ENCODE assay signal across 14 cellular contexts in genomic region chr5:141565826-141566575, GRCh38. TPM values are rescaled to one million over a fixed set of nuclear protein-coding genes. Genes with fewer than 3 reads are reported as not detected.
DNase-seq lines count a peak whose midpoint lies in the region; ATAC-seq, FAIRE-seq and TF ChIP-seq lines count a peak whose summit lies in the region.
"Had no signal": no experiment of that assay in that cellular context is flagged by ENCODE, and none has a peak within 500 bp of the region (broad histone marks: within the 10 kb centered on the region; RNA-seq: fewer than 3 reads in every experiment).

No MANE protein-coding gene starts in this region.

- no peaks in the 10 kb centered on the region for H3K9me3 Mint-ChIP-seq in activated CD8-positive, alpha-beta memory T cell treated with anti-CD3 and anti-CD28 coated beads, Interleukin-2, amount 10 ng/mL, durations not matched to agents 7 days and 5 days (ENCODE audit: low read depth)
- H3K9me3 Mint-ChIP-seq in central memory CD8-positive, alpha-beta T cell, result no peaks in the 10 kb centered on the region
- H3K9me3 Mint-ChIP-seq in progenitor cell of endocrine pancreas (ENCODE audit: low read depth), result peaks cover 4% of the 10 kb centered on the region

- ATAC-seq in activated CD8-positive, alpha-beta memory T cell treated with anti-CD3 and anti-CD28 coated beads, Interleukin-2, amount 10 ng/mL, durations not matched to agents 7 days and 5 days, result no peak
- no peak for ATAC-seq in central memory CD8-positive, alpha-beta T cell (replicated peaks; ENCODE audit: extremely low read depth, poor library complexity, severe bottlenecking)

- H3K27me3 Mint-ChIP-seq in activated CD8-positive, alpha-beta memory T cell treated with anti-CD3 and anti-CD28 coated beads, Interleukin-2, amount 10 ng/mL, durations not matched to agents 7 days and 5 days, result no peaks in the 10 kb centered on the region
- H3K27me3 Mint-ChIP-seq in central memory CD8-positive, alpha-beta T cell, result no peaks in the 10 kb centered on the region
- no peaks in the 10 kb centered on the region for H3K27me3 Mint-ChIP-seq in progenitor cell of endocrine pancreas

- DNase-seq in activated CD8-positive, alpha-beta memory T cell treated with anti-CD3 and anti-CD28 coated beads, Interleukin-2, amount 10 ng/mL, durations not matched to agents 7 days and 5 days, result no peak
- no peak for DNase-seq in activated CD8-positive, alpha-beta memory T cell treated with anti-CD3 and anti-CD28 coated beads for 24 hours
- DNase-seq in RCC 7860 (ENCODE audit: low spot score) (peak; percentile 81), progenitor cell of endocrine pancreas (ENCODE audit: low spot score, unreplicated experiment) (no peak), epidermal melanocyte (ENCODE audit: insufficient read length, low spot score) (no peak), AML-193 (lab: John Stamatoyannopoulos, UW) (no peak), NCI-H2227 treated with DMSO at 0.1 percent for 48 hours (lab: John Stamatoyannopoulos, UW) (no peak)
- DNase-seq in central memory CD8-positive, alpha-beta T cell (ENCODE audit: low spot score in 2 of 2), result no peak
- DNase-seq: activated effector memory CD4-positive, alpha-beta T cell treated with Interleukin-2 at 50 U/mL for 16 hours; NCI-H446; Peyer's patch; spleen; uterus had no signal

- peaks cover 22% of the 10 kb centered on the region for H3K4me1 Mint-ChIP-seq in activated CD8-positive, alpha-beta memory T cell treated with anti-CD3 and anti-CD28 coated beads, Interleukin-2, amount 10 ng/mL, durations not matched to agents 7 days and 5 days
- peaks cover 29% of the 10 kb centered on the region for H3K4me1 Mint-ChIP-seq in central memory CD8-positive, alpha-beta T cell
- peaks cover 6% of the 10 kb centered on the region for H3K4me1 Mint-ChIP-seq in progenitor cell of endocrine pancreas (ENCODE audit: low read depth)

- peak; percentile 91 for FAIRE-seq in RCC 7860 (lab: Jason Lieb, UNC)
- FAIRE-seq: colon had no signal

- H3K27ac Mint-ChIP-seq in activated CD8-positive, alpha-beta memory T cell treated with anti-CD3 and anti-CD28 coated beads, Interleukin-2, amount 10 ng/mL, durations not matched to agents 7 days and 5 days, result peak overlapping the region; percentile 59
- peak overlapping the region; percentile 54 for H3K27ac Mint-ChIP-seq in central memory CD8-positive, alpha-beta T cell (ENCODE audit: low read depth)
- H3K27ac Mint-ChIP-seq in progenitor cell of endocrine pancreas, result peak overlapping the region; percentile 8

- H3K4me3 Mint-ChIP-seq in activated CD8-positive, alpha-beta memory T cell treated with anti-CD3 and anti-CD28 coated beads, Interleukin-2, amount 10 ng/mL, durations not matched to agents 7 days and 5 days, result no peak overlapping the region
- H3K4me3 Mint-ChIP-seq in central memory CD8-positive, alpha-beta T cell, result no peak overlapping the region
- H3K4me3 Mint-ChIP-seq in progenitor cell of endocrine pancreas (ENCODE audit: low read depth), result no peak overlapping the region

- no peak for TF ChIP-seq CTCF in progenitor cell of endocrine pancreas (IDR thresholded peaks at IDR 0.05; ENCODE audit: unreplicated experiment)

- H3K36me3 Mint-ChIP-seq in activated CD8-positive, alpha-beta memory T cell treated with anti-CD3 and anti-CD28 coated beads, Interleukin-2, amount 10 ng/mL, durations not matched to agents 7 days and 5 days, result peaks cover 68% of the 10 kb centered on the region
- peaks cover 70% of the 10 kb centered on the region for H3K36me3 Mint-ChIP-seq in central memory CD8-positive, alpha-beta T cell (ENCODE audit: insufficient read depth)
- H3K36me3 Mint-ChIP-seq in progenitor cell of endocrine pancreas (ENCODE audit: insufficient read depth), result peaks cover 26% of the 10 kb centered on the region

- CTCF ChIA-PET in activated CD8-positive, alpha-beta memory T cell treated with anti-CD3 and anti-CD28 coated beads, Interleukin-2, amount 10 ng/mL, durations not matched to agents 7 days and 5 days (lab: Charles Lee), result interaction anchor here (1.0 to 3.2 kb wide), 14 partner anchors 8 to 145 kb away, joined by 3 to 29 read pairs (median 5); partner anchors contain the start of genes DIAPH1, HDAC3, PCDHGA11 and RELL2

RNA-seq across cellular contexts. Expression of gene DIAPH1, which starts 52.8 kb away (rescaled TPM):
- total RNA-seq in activated CD8-positive, alpha-beta memory T cell treated with anti-CD3 and anti-CD28 coated beads, Interleukin-2, amount 10 ng/mL, durations not matched to agents 7 days and 5 days, result 100 to 1,000 TPM; 284 to 295 TPM
- total RNA-seq in progenitor cell of endocrine pancreas, result 63.5 and 74.3 TPM in 2 replicates

Comparison
In these comparisons a context has a peak if more than half of its experiments do, and no peak if none do; other contexts are left out.
1. H3K27ac Mint-ChIP-seq: peak in every context shown above with its lines; median percentile 59 in activated CD8-positive, alpha-beta memory T cell treated with anti-CD3 and anti-CD28 coated beads, Interleukin-2, amount 10 ng/mL, durations not matched to agents 7 days and 5 days; 54 in central memory CD8-positive, alpha-beta T cell; 8 in progenitor cell of endocrine pancreas.